In the genomic region with DNA sequence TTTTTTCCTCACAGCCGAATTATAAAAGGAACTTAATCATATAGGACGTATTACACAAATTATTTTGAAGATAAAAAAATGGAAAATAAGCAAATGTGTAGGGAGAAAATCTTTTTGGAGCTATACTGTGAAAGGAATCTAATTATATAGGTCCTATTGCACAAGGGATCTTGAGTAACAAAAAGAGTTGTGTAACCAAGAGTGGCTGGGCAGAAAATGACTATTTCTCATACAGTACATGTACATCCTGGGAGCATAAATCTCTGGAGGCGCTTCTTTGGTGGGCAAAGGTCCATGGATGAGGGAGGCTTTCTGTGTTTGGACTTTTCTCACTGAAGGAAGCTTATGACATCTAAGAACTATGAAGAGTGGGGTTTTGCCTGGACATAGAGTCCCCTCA, we compare ENCODE assay signal across 1 cellular context.
A peak's percentile ranks its signal among the peaks of the same experiment; 100 is the strongest.
TF ChIP-seq lines count a peak whose summit lies in the region.

No MANE protein-coding gene starts in this region.

TF ChIP-seq in HepG2, 621 proteins besides CTCF, POLR2A, EP300 and RAD21:
- TF ChIP-seq ZC3H13 (CRISPR knock-in tag; IDR thresholded peaks at IDR 0.05) (no peak), CEBPB (IDR thresholded peaks at IDR 0.05; ENCODE audit: borderline replicate concordance, low read depth, low read length) (0 out of 2 replicates have a peak, but pooled peaks have one; percentile 61), PHF20 (CRISPR knock-in tag; IDR thresholded peaks at IDR 0.05) (no peak), TRIM24 (CRISPR knock-in tag; IDR thresholded peaks at IDR 0.05) (no peak), YEATS4 (CRISPR knock-in tag; IDR thresholded peaks at IDR 0.05; ENCODE audit: borderline replicate concordance) (no peak)
